Comparison of ENCODE assay signal across 9 cellular contexts in the genomic region with DNA sequence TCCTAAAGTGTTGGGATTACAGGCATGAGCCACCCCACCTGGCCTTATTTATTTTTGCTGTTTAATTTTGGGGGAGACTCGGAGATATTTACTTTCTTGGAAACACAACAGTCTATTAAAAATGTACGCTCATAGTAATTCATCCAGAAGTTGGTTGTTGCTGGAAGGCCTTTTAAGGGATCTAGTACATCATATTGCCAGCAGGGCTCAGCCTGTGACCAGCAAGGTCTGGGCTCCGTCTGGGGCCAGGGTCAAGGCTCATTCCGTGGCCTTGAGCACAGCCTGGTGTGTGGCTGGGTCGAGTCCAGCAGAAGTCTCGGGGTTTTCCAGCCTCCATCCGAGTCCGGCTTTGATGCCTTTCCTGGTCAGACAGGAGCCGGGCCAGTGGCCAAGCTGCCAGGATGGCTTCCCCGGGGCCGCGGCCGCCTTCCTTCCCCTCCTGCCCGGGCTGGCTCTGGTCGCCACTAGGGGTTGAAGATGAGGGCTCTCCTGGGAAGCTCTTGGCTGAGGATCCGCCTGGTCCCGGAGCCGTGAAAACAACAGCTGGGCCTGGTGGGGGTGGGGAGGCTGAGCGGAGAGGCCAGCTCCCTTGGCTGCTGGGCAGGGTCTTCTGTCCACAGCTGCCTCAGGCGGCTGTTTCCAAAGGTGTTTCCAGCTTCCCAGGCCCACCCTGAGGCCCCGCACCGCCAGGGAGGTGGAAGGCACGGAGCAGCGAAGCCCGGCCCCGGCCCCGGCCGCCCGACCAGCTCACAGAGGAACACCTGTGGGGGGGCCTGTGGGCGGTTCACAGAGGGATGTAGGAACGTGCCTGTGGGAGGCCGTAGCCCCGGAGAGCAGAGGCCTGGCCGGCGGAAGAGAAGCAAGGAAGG. TPM values are rescaled to one million over a fixed set of nuclear protein-coding genes. Genes with fewer than 3 reads are reported as not detected.
DNase-seq lines count a peak whose midpoint lies in the region; ATAC-seq and TF ChIP-seq lines count a peak whose summit lies in the region.
"Had no signal": no experiment of that assay in that cellular context is flagged by ENCODE, and none has a peak within 500 bp of the region (broad histone marks: within the 10 kb centered on the region; RNA-seq: fewer than 3 reads in every experiment).

No MANE protein-coding gene starts in this region.

- H3K4me1 ChIP-seq in thoracic aorta (ENCODE audit: control insufficient read depth in 1 of 2, low read depth in 2 of 2) = peaks cover 10 to 47% of the 10 kb centered on the region in 2 donors

- ATAC-seq in left lobe of liver (peak; percentile 0), thoracic aorta (ENCODE audit: insufficient number of reproducible peaks, low FRiP score, low read depth) (no peak)

- H3K27ac Mint-ChIP-seq in chondrocyte (ENCODE audit: unreplicated experiment) = peak overlapping the region; percentile 90
- H3K27ac Mint-ChIP-seq: naive B cell had no signal

- H3K9me3 ChIP-seq in thoracic aorta = no peaks in the 10 kb centered on the region

- in situ Hi-C loops in KBM-7 (cut with MboI; ENCODE audit: low pct_unique_long_range_greater_than_20kb, low sequenced_read_pairs) = no loop called here

- TF ChIP-seq CTCF in chondrocyte (IDR thresholded peaks at IDR 0.05) (peak; percentile 53), thoracic aorta (IDR thresholded peaks at IDR 0.05) (peak; percentile 24)

- peak overlapping the region; percentile 75 to 83 for H3K27ac ChIP-seq in thoracic aorta

- no peaks in the 10 kb centered on the region for H3K27me3 Mint-ChIP-seq in chondrocyte (ENCODE audit: low read depth)

- no peaks in the 10 kb centered on the region for H3K27me3 ChIP-seq in thoracic aorta (replicated peaks; ENCODE audit: insufficient read depth)

- no peaks in the 10 kb centered on the region for H3K9me3 Mint-ChIP-seq in chondrocyte (ENCODE audit: low read depth)

- H3K4me3 Mint-ChIP-seq in chondrocyte (ENCODE audit: unreplicated experiment) = no peak overlapping the region

- peak; percentile 56 for DNase-seq in HuH-7.5 (ENCODE audit: low spot score)
- DNase-seq in chondrocyte (ENCODE audit: low spot score) = peak; percentile 93
- peak; percentile 62 for DNase-seq in left lobe of liver (ENCODE audit: low spot score)
- no peak for DNase-seq in thoracic aorta (ENCODE audit: low spot score)
- no peak for DNase-seq in KBM-7
- no peak for DNase-seq in activated CD4-positive, CD25-positive, alpha-beta regulatory T cell treated with anti-CD3 and anti-CD28 coated beads, Interleukin-2, amount 50 U/mL, for 72 hours
- DNase-seq in HK-2 (ENCODE audit: unreplicated experiment) = no peak
- DNase-seq in HUDEP-2 (lab: John Stamatoyannopoulos, UW; ENCODE audit: unreplicated experiment in 76 of 76) = no peak
- DNase-seq: naive B cell had no signal

- H3K4me1 Mint-ChIP-seq in chondrocyte (ENCODE audit: low read depth) = peaks cover 43% of the 10 kb centered on the region

- H3K4me3 ChIP-seq in thoracic aorta = peak overlapping the region; percentile 45

- H3K36me3 Mint-ChIP-seq in chondrocyte (ENCODE audit: low read depth) = no peaks in the 10 kb centered on the region
- H3K36me3 Mint-ChIP-seq: naive B cell had no signal

- H3K36me3 ChIP-seq in thoracic aorta = no peaks in the 10 kb centered on the region

RNA-seq across cellular contexts. Expression of a gene that starts 5.1 kb away (rescaled TPM):
- total RNA-seq in chondrocyte (12.5 to 27.2 TPM (median 24.3 TPM) in 3 replicates), left lobe of liver (91.0 TPM), thoracic aorta (10 to 100 TPM; 21.7 to 23.6 TPM)

RNA-seq across cellular contexts. Expression of a gene that starts 9.3 kb away (rescaled TPM):
- total RNA-seq in chondrocyte = not detected in 3 replicates
- 1.0 TPM for total RNA-seq in left lobe of liver
- total RNA-seq in thoracic aorta = under 1 TPM in 1 of 2 donors, not detected in 1; 0.68 TPM

RNA-seq across cellular contexts. Expression of a gene that starts 19.1 kb away (rescaled TPM):
- 0.75 to 1.4 TPM (median 1.3 TPM) in 3 replicates for total RNA-seq in chondrocyte
- total RNA-seq in left lobe of liver = 2.9 TPM
- under 1 TPM in 1 of 2 donors, not detected in 1; 0.27 TPM for total RNA-seq in thoracic aorta

RNA-seq across cellular contexts. Expression of a gene that starts 23.3 kb away (rescaled TPM):
- total RNA-seq in chondrocyte (69.2 to 95.3 TPM (median 75.7 TPM) in 3 replicates), left lobe of liver (52.9 TPM), thoracic aorta (100 to 1,000 TPM in 1 of 2 donors, 10 to 100 TPM in 1; 96.9 to 121 TPM)

RNA-seq across cellular contexts. Expression of a gene that starts 31.2 kb away (rescaled TPM):
- total RNA-seq in chondrocyte (153 to 176 TPM (median 161 TPM) in 3 replicates), left lobe of liver (127 TPM), thoracic aorta (100 to 1,000 TPM; 214 to 313 TPM)

Comparison
In these comparisons a context has a peak if more than half of its experiments do, and no peak if none do; other contexts are left out.
1. DNase-seq: peak in HuH-7.5 (single experiment), chondrocyte (single experiment) and left lobe of liver (single experiment); none in thoracic aorta (single experiment), KBM-7 (single experiment), activated CD4-positive, CD25-positive, alpha-beta regulatory T cell treated with anti-CD3 and anti-CD28 coated beads, Interleukin-2, amount 50 U/mL, for 72 hours (single experiment), HK-2 (single experiment) and HUDEP-2 (0 of 76).